In genomic region chr3:46844851-46845250, GRCh38 we compare ENCODE assay signal across 10 cellular contexts. TPM values are rescaled to one million over a fixed set of nuclear protein-coding genes. Genes with fewer than 3 reads are reported as not detected.
DNase-seq lines count a peak whose midpoint lies in the region; ATAC-seq, FAIRE-seq and TF ChIP-seq lines count a peak whose summit lies in the region.
"Had no signal": no experiment of that assay in that cellular context is flagged by ENCODE, and none has a peak within 500 bp of the region (broad histone marks: within the 10 kb centered on the region; RNA-seq: fewer than 3 reads in every experiment).

No MANE protein-coding gene starts in this region.

- DNase-seq in activated T-helper 1 cell treated with anti-CD3 and anti-CD28 coated beads, Interleukin-12 subunit alpha, Interleukin-12 subunit beta, Interleukin-2, Interleukin-4 antibody, amounts not matched to agents 30 ng/mL and 10 ng/mL and 1 ng/mL, durations not matched to agents 14 hours and 24 hours and 36 hours (ENCODE audit: low spot score), result no peak
- DNase-seq in kidney (peak; percentile 63), ureter (ENCODE audit: low spot score) (no peak), GM03348 (ENCODE audit: low spot score) (no peak)

- H3K36me3 ChIP-seq in HUES6 (ENCODE audit: control insufficient read depth, insufficient read depth, low read length), result no peaks in the 10 kb centered on the region
- H3K36me3 ChIP-seq in kidney (ENCODE audit: control insufficient read depth in 1 of 2, insufficient read depth in 2 of 2, low read length in 2 of 2), result no peaks in the 10 kb centered on the region

- peaks cover 24% of the 10 kb centered on the region for H3K4me1 ChIP-seq in HUES6 (ENCODE audit: control insufficient read depth, insufficient read depth, low read length)
- H3K4me1 ChIP-seq in kidney (ENCODE audit: control insufficient read depth in 1 of 2, insufficient read depth in 1 of 2, low read depth in 1 of 2, low read length in 2 of 2), result peaks cover 10 to 12% of the 10 kb centered on the region in 2 donors

- H3K27ac Mint-ChIP-seq in activated T-helper 1 cell treated with anti-CD3 and anti-CD28 coated beads, Interleukin-12 subunit alpha, Interleukin-12 subunit beta, Interleukin-2, Interleukin-4 antibody, amounts not matched to agents 30 ng/mL and 10 ng/mL and 1 ng/mL, durations not matched to agents 14 hours and 24 hours and 36 hours, result peak overlapping the region; percentile 27
- peak overlapping the region; percentile 93 for H3K27ac Mint-ChIP-seq in stimulated activated memory B cell treated with anti-CD40 and anti-IgM and Interleukin-4, amounts not matched to agents 10 μg/mL and 1 μg/mL and 100 μg/mL, for 72 hours

- FAIRE-seq in kidney (lab: Jason Lieb, UNC), result no peak

- H3K9ac ChIP-seq in HUES6 (ENCODE audit: low read length), result peak overlapping the region; percentile 69
- peak overlapping the region in 1 of 2 donors; percentile 34 for H3K9ac ChIP-seq in kidney (ENCODE audit: low read length in 2 of 2)

- H3K27ac ChIP-seq in HUES6 (ENCODE audit: low read depth, low read length) (no peak overlapping the region; the same call in 1 of the 2 replicates), kidney (ENCODE audit: low read depth in 2 of 2, low read length in 2 of 2) (peak overlapping the region in 1 of 2 donors; percentile 63)

- intact Hi-C loops in activated T-helper 1 cell treated with anti-CD3 and anti-CD28 coated beads, Interleukin-12 subunit alpha, Interleukin-12 subunit beta, Interleukin-2, Interleukin-4 antibody, amounts not matched to agents 30 ng/mL and 10 ng/mL and 1 ng/mL, durations not matched to agents 14 hours and 24 hours and 36 hours (cut with micrococcal nuclease), result no loop called here
- intact Hi-C loops in kidney (cut with DNase I), result no loop called here

- peaks cover 42% of the 10 kb centered on the region for H3K27me3 Mint-ChIP-seq in activated T-helper 1 cell treated with anti-CD3 and anti-CD28 coated beads, Interleukin-12 subunit alpha, Interleukin-12 subunit beta, Interleukin-2, Interleukin-4 antibody, amounts not matched to agents 30 ng/mL and 10 ng/mL and 1 ng/mL, durations not matched to agents 14 hours and 24 hours and 36 hours (ENCODE audit: insufficient read depth)
- H3K27me3 Mint-ChIP-seq in stimulated activated memory B cell treated with anti-CD40 and anti-IgM and Interleukin-4, amounts not matched to agents 10 μg/mL and 1 μg/mL and 100 μg/mL, for 72 hours, result no peaks in the 10 kb centered on the region

- H3K36me3 Mint-ChIP-seq in activated T-helper 1 cell treated with anti-CD3 and anti-CD28 coated beads, Interleukin-12 subunit alpha, Interleukin-12 subunit beta, Interleukin-2, Interleukin-4 antibody, amounts not matched to agents 30 ng/mL and 10 ng/mL and 1 ng/mL, durations not matched to agents 14 hours and 24 hours and 36 hours (ENCODE audit: low read depth), result no peaks in the 10 kb centered on the region
- H3K36me3 Mint-ChIP-seq in stimulated activated memory B cell treated with anti-CD40 and anti-IgM and Interleukin-4, amounts not matched to agents 10 μg/mL and 1 μg/mL and 100 μg/mL, for 72 hours, result peaks cover 16% of the 10 kb centered on the region

- H3K9me3 ChIP-seq in HUES6 (ENCODE audit: control insufficient read depth, insufficient read depth, low read depth, low read length), result peaks cover 19% of the 10 kb centered on the region
- no peaks in the 10 kb centered on the region for H3K9me3 ChIP-seq in kidney (ENCODE audit: control insufficient read depth in 1 of 2, low read length in 2 of 2)

- peak overlapping the region; percentile 70 for H3K4me3 Mint-ChIP-seq in activated T-helper 1 cell treated with anti-CD3 and anti-CD28 coated beads, Interleukin-12 subunit alpha, Interleukin-12 subunit beta, Interleukin-2, Interleukin-4 antibody, amounts not matched to agents 30 ng/mL and 10 ng/mL and 1 ng/mL, durations not matched to agents 14 hours and 24 hours and 36 hours
- H3K4me3 Mint-ChIP-seq in stimulated activated memory B cell treated with anti-CD40 and anti-IgM and Interleukin-4, amounts not matched to agents 10 μg/mL and 1 μg/mL and 100 μg/mL, for 72 hours, result peak overlapping the region; percentile 82

- H3K9me3 Mint-ChIP-seq in activated T-helper 1 cell treated with anti-CD3 and anti-CD28 coated beads, Interleukin-12 subunit alpha, Interleukin-12 subunit beta, Interleukin-2, Interleukin-4 antibody, amounts not matched to agents 30 ng/mL and 10 ng/mL and 1 ng/mL, durations not matched to agents 14 hours and 24 hours and 36 hours, result peaks cover 31% of the 10 kb centered on the region
- peaks cover 21% of the 10 kb centered on the region for H3K9me3 Mint-ChIP-seq in stimulated activated memory B cell treated with anti-CD40 and anti-IgM and Interleukin-4, amounts not matched to agents 10 μg/mL and 1 μg/mL and 100 μg/mL, for 72 hours

- peak overlapping the region; percentile 56 for H3K4me3 ChIP-seq in HUES6 (ENCODE audit: low read depth, low read length)
- H3K4me3 ChIP-seq in kidney (ENCODE audit: low read length in 2 of 2), result peak overlapping the region; percentile 31 to 60

- no peak for TF ChIP-seq CTCF in kidney (IDR thresholded peaks at IDR 0.05; ENCODE audit: borderline replicate concordance, extremely low read depth, insufficient read depth)

- no peak for ATAC-seq in stimulated activated memory B cell treated with anti-CD40 and anti-IgM and Interleukin-4, amounts not matched to agents 10 μg/mL and 1 μg/mL and 100 μg/mL, for 72 hours
- no peak for ATAC-seq in GM18873 (IDR thresholded peaks at IDR 0.05; ENCODE audit: low FRiP score, unreplicated experiment)
- ATAC-seq in HG03196 (IDR thresholded peaks at IDR 0.05; ENCODE audit: unreplicated experiment), result no peak

- peaks cover 6% of the 10 kb centered on the region; the same call in 1 of the 2 replicates for H3K27me3 ChIP-seq in HUES6 (ENCODE audit: control insufficient read depth, insufficient read depth, low read length)

- H3K4me1 Mint-ChIP-seq in activated T-helper 1 cell treated with anti-CD3 and anti-CD28 coated beads, Interleukin-12 subunit alpha, Interleukin-12 subunit beta, Interleukin-2, Interleukin-4 antibody, amounts not matched to agents 30 ng/mL and 10 ng/mL and 1 ng/mL, durations not matched to agents 14 hours and 24 hours and 36 hours (ENCODE audit: low read depth), result no peaks in the 10 kb centered on the region
- H3K4me1 Mint-ChIP-seq in stimulated activated memory B cell treated with anti-CD40 and anti-IgM and Interleukin-4, amounts not matched to agents 10 μg/mL and 1 μg/mL and 100 μg/mL, for 72 hours, result peaks cover 11% of the 10 kb centered on the region

RNA-seq across cellular contexts. Expression of gene MYL3, which starts 18.4 kb away (rescaled TPM):
- not detected in 2 replicates for total RNA-seq in activated T-helper 1 cell treated with anti-CD3 and anti-CD28 coated beads, Interleukin-12 subunit alpha, Interleukin-12 subunit beta, Interleukin-2, Interleukin-4 antibody, amounts not matched to agents 30 ng/mL and 10 ng/mL and 1 ng/mL, durations not matched to agents 14 hours and 24 hours and 36 hours
- total RNA-seq in kidney (41.3 TPM), ureter (4.6 TPM)
- polyA plus RNA-seq in kidney (ENCODE audit: insufficient read depth, low read depth, low replicate concordance), result 81.9 TPM
- total RNA-seq: dermis microvascular lymphatic vessel endothelial cell had no signal

RNA-seq across cellular contexts. Expression of gene PTH1R, which starts 32.7 kb away (rescaled TPM):
- total RNA-seq in activated T-helper 1 cell treated with anti-CD3 and anti-CD28 coated beads, Interleukin-12 subunit alpha, Interleukin-12 subunit beta, Interleukin-2, Interleukin-4 antibody, amounts not matched to agents 30 ng/mL and 10 ng/mL and 1 ng/mL, durations not matched to agents 14 hours and 24 hours and 36 hours, result not detected in 2 replicates
- total RNA-seq in kidney (286 TPM), ureter (12.9 TPM)
- 1,885 TPM for polyA plus RNA-seq in kidney (ENCODE audit: insufficient read depth, low read depth, low replicate concordance)
- polyA plus RNA-seq: neural cell had no signal

Comparison
In these comparisons a context has a peak if more than half of its experiments do, and no peak if none do; other contexts are left out.
1. RNA of gene PTH1R, which starts 32.7 kb away (total RNA-seq): 286 TPM in kidney (single experiment); 12.9 TPM in ureter (single experiment) and not detected in activated T-helper 1 cell treated with anti-CD3 and anti-CD28 coated beads, Interleukin-12 subunit alpha, Interleukin-12 subunit beta, Interleukin-2, Interleukin-4 antibody, amounts not matched to agents 30 ng/mL and 10 ng/mL and 1 ng/mL, durations not matched to agents 14 hours and 24 hours and 36 hours; every median in the first group is over 10 times any median in the second.